ENCODE assay signal across 11 cellular contexts in the genomic region with DNA sequence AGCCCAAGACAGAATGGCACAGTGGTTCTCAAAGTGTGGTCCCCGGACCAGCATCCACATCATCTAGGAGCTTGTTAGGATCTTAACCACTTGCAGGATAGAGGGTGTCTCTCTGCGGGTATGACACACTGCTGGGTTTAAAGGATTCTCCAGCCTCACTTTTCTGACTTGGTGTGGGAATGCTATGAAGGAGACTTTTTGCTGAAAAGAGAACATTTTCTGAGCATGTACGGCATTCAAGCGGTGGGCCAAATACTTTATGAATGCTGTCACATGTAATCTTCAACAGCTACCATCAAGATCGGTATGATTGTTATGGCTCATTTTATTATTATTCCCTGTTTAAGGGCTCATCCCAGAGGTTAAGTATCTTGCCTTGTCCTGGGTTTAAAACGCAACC. TPM values are rescaled to one million over a fixed set of nuclear protein-coding genes. Genes with fewer than 3 reads are reported as not detected.
DNase-seq lines count a peak whose midpoint lies in the region; ATAC-seq and TF ChIP-seq lines count a peak whose summit lies in the region.
"Had no signal": no experiment of that assay in that cellular context is flagged by ENCODE, and none has a peak within 500 bp of the region (broad histone marks: within the 10 kb centered on the region; RNA-seq: fewer than 3 reads in every experiment).

No MANE protein-coding gene starts in this region.

- H2BK15ac ChIP-seq in neuronal stem cell (ENCODE audit: low read length), result no peak overlapping the region
- H2BK15ac ChIP-seq in H9 (ENCODE audit: low read depth, low read length), result no peak overlapping the region

- no peak for ATAC-seq in GM21390 (IDR thresholded peaks at IDR 0.05; ENCODE audit: unreplicated experiment)
- ATAC-seq in stimulated activated naive B cell treated with anti-CD40 and anti-IgM and Interleukin-4, amounts not matched to agents 10 μg/mL and 1 μg/mL and 100 μg/mL, for 72 hours (replicated peaks), result no peak
- ATAC-seq: PC-3; stimulated activated effector memory CD8-positive, alpha-beta T cell treated with anti-CD3 and anti-CD28 coated beads, Interleukin-12 subunit alpha, Interleukin-12 subunit beta, amount 100 ng/mL, for 72 hours had no signal

- H2BK5ac ChIP-seq in neuronal stem cell (ENCODE audit: low read length) (no peak overlapping the region), H9 (ENCODE audit: insufficient read length, low read length) (no peak overlapping the region)

- H2AFZ ChIP-seq in neuronal stem cell (ENCODE audit: low read length) (no peak overlapping the region), H9 (ENCODE audit: low read length) (no peak overlapping the region)

- H3T11ph ChIP-seq in H9 (ENCODE audit: low read length), result no peak overlapping the region

- H4K20me1 ChIP-seq in H9 (ENCODE audit: control insufficient read depth, insufficient read depth, insufficient read length), result no peaks in the 10 kb centered on the region

- H3K14ac ChIP-seq in neuronal stem cell (ENCODE audit: low read length) (no peak overlapping the region), H9 (ENCODE audit: insufficient read depth, low read length) (no peak overlapping the region)

- no peaks in the 10 kb centered on the region for H3K9me3 ChIP-seq in KOPT-K1 (ENCODE audit: insufficient read depth, low read length, poor library complexity, severe bottlenecking)
- H3K9me3 ChIP-seq in esophagus (ENCODE audit: control insufficient read depth in 2 of 2, insufficient read depth in 1 of 2, low read depth in 1 of 2, low read length in 1 of 2), result no peaks in the 10 kb centered on the region
- no peaks in the 10 kb centered on the region for H3K9me3 ChIP-seq in neuronal stem cell (replicated peaks in 1 of 2; ENCODE audit: control insufficient read depth in 2 of 2, insufficient read depth in 1 of 2, low read depth in 1 of 2, low read length in 2 of 2)
- no peaks in the 10 kb centered on the region for H3K9me3 ChIP-seq in H9 (ENCODE audit: control insufficient read depth, low read depth, low read length)

- no peak overlapping the region for H2BK20ac ChIP-seq in H9 (ENCODE audit: low read depth, low read length, poor library complexity, severe bottlenecking)

- no peak overlapping the region for H2BK120ac ChIP-seq in neuronal stem cell (ENCODE audit: low read depth, low read length)
- H2BK120ac ChIP-seq in H9 (ENCODE audit: low read depth, low read length, poor library complexity, severe bottlenecking), result no peak overlapping the region

- no peaks in the 10 kb centered on the region for H3K27me3 ChIP-seq in esophagus (ENCODE audit: control insufficient read depth in 1 of 2, insufficient read depth in 2 of 2, low read length in 2 of 2)
- peaks cover 0 to 29% (median 3%) of the 10 kb centered on the region in 3 experiments for H3K27me3 ChIP-seq in neuronal stem cell (ENCODE audit: control insufficient read depth in 3 of 3, insufficient read depth in 3 of 3, low read depth in 1 of 3, low read length in 3 of 3)
- H3K27me3 ChIP-seq in H9 (ENCODE audit: insufficient read depth, low read length), result peaks cover 2% of the 10 kb centered on the region; the same call in 1 of the 2 replicates

- H3K4me3 Mint-ChIP-seq in H9, result no peak overlapping the region
- no peak overlapping the region for H3K4me3 Mint-ChIP-seq in stimulated activated naive B cell treated with anti-CD40 and anti-IgM and Interleukin-4, amounts not matched to agents 10 μg/mL and 1 μg/mL and 100 μg/mL, for 72 hours

- H3K4me1 Mint-ChIP-seq in H9, result peaks cover 50 to 52% of the 10 kb centered on the region in 2 experiments
- H3K4me1 Mint-ChIP-seq in stimulated activated naive B cell treated with anti-CD40 and anti-IgM and Interleukin-4, amounts not matched to agents 10 μg/mL and 1 μg/mL and 100 μg/mL, for 72 hours, result peaks cover 49 to 83% of the 10 kb centered on the region in 2 donors

- no peak overlapping the region for H3K4ac ChIP-seq in neuronal stem cell (ENCODE audit: low read length)
- H3K4ac ChIP-seq in H9 (ENCODE audit: low read depth, low read length), result no peak overlapping the region

- 0 out of 2 replicates have a peak overlapping the region, but pooled peaks have one; percentile 66 for H3K27ac ChIP-seq in 22Rv1
- peak overlapping the region; percentile 76 for H3K27ac ChIP-seq in KOPT-K1 (ENCODE audit: low read depth, low read length, poor library complexity, severe bottlenecking)
- peak overlapping the region; percentile 97 to 98 for H3K27ac ChIP-seq in esophagus (ENCODE audit: low read depth in 2 of 2, low read length in 1 of 2)
- no peak overlapping the region for H3K27ac ChIP-seq in neuronal stem cell (replicated peaks; ENCODE audit: low read length)
- H3K27ac ChIP-seq in H9 (ENCODE audit: insufficient read length, low read depth, low read length), result no peak overlapping the region

- no peak overlapping the region for H3K56ac ChIP-seq in H9 (ENCODE audit: insufficient read length, low read depth, low read length)

- no peak overlapping the region for H4K8ac ChIP-seq in neuronal stem cell (ENCODE audit: low read depth, low read length)
- H4K8ac ChIP-seq in H9 (replicated peaks; ENCODE audit: insufficient read length, low read depth, low read length), result no peak overlapping the region

- peaks cover 59% of the 10 kb centered on the region for H3K27me3 Mint-ChIP-seq in H9 (ENCODE audit: low read depth)
- H3K27me3 Mint-ChIP-seq in stimulated activated naive B cell treated with anti-CD40 and anti-IgM and Interleukin-4, amounts not matched to agents 10 μg/mL and 1 μg/mL and 100 μg/mL, for 72 hours, result no peaks in the 10 kb centered on the region

- no peaks in the 10 kb centered on the region for H3K36me3 Mint-ChIP-seq in H9 (ENCODE audit: insufficient read depth in 1 of 3, low read depth in 3 of 3)
- H3K36me3 Mint-ChIP-seq in stimulated activated naive B cell treated with anti-CD40 and anti-IgM and Interleukin-4, amounts not matched to agents 10 μg/mL and 1 μg/mL and 100 μg/mL, for 72 hours, result peaks cover 16 to 21% of the 10 kb centered on the region in 2 donors

- peaks cover 8 to 34% of the 10 kb centered on the region in 2 donors for H3K4me1 ChIP-seq in esophagus (ENCODE audit: control insufficient read depth in 2 of 2, insufficient read depth in 2 of 2, low read length in 1 of 2)
- H3K4me1 ChIP-seq in neuronal stem cell (ENCODE audit: control insufficient read depth in 2 of 2, insufficient read depth in 1 of 2, low read depth in 1 of 2, low read length in 2 of 2), result peaks cover 8 to 43% of the 10 kb centered on the region in 2 donors
- no peaks in the 10 kb centered on the region; the same call in 1 of the 2 replicates for H3K4me1 ChIP-seq in H9 (ENCODE audit: insufficient read depth, low read length)

- H3K27ac Mint-ChIP-seq in H9, result no peak overlapping the region
- no peak overlapping the region for H3K27ac Mint-ChIP-seq in stimulated activated naive B cell treated with anti-CD40 and anti-IgM and Interleukin-4, amounts not matched to agents 10 μg/mL and 1 μg/mL and 100 μg/mL, for 72 hours
- H3K27ac Mint-ChIP-seq: stimulated activated effector memory CD8-positive, alpha-beta T cell treated with anti-CD3 and anti-CD28 coated beads, Interleukin-12 subunit alpha, Interleukin-12 subunit beta, amount 100 ng/mL, for 72 hours had no signal

- WGBS in esophagus, 2 donors, result 60 to 71% methylated on average over 6 of the region's 6 CpGs
- WGBS in neuronal stem cell (ENCODE audit: extremely low coverage in 2 of 2, insufficient read length in 2 of 2, insufficient replicate concordance in 1 of 2), 2 donors, result no CpG with 5 or more reads among the region's 6 CpGs
- WGBS in H9 (ENCODE audit: extremely low coverage, insufficient read length, low lambda C conversion rate), result no CpG with 5 or more reads among the region's 6 CpGs

- H4K91ac ChIP-seq in neuronal stem cell (ENCODE audit: low read depth, low read length, poor library complexity) (no peak overlapping the region), H9 (ENCODE audit: insufficient read length, low read depth, low read length) (no peak overlapping the region)

- H3K18ac ChIP-seq in neuronal stem cell (ENCODE audit: low read length) (peak overlapping the region; percentile 39), H9 (ENCODE audit: insufficient read length, low read depth, low read length) (no peak overlapping the region)

- no peak overlapping the region for H3K4me2 ChIP-seq in neuronal stem cell (ENCODE audit: insufficient read depth, low read length, poor library complexity, severe bottlenecking)
- H3K4me2 ChIP-seq in H9 (ENCODE audit: insufficient read depth, insufficient read length, low read length), result no peak overlapping the region

- H2BK12ac ChIP-seq in neuronal stem cell (ENCODE audit: low read length), result peak overlapping the region; percentile 5
- no peak overlapping the region for H2BK12ac ChIP-seq in H9 (ENCODE audit: insufficient read length, low read depth, low read length)

- H3K9me3 Mint-ChIP-seq in H9, result no peaks in the 10 kb centered on the region
- peaks cover 0 to 4% of the 10 kb centered on the region in 2 donors for H3K9me3 Mint-ChIP-seq in stimulated activated naive B cell treated with anti-CD40 and anti-IgM and Interleukin-4, amounts not matched to agents 10 μg/mL and 1 μg/mL and 100 μg/mL, for 72 hours
- H3K9me3 Mint-ChIP-seq: stimulated activated effector memory CD8-positive, alpha-beta T cell treated with anti-CD3 and anti-CD28 coated beads, Interleukin-12 subunit alpha, Interleukin-12 subunit beta, amount 100 ng/mL, for 72 hours had no signal

- H3K23me2 ChIP-seq in H9 (ENCODE audit: insufficient read length, low read depth, low read length, poor library complexity, severe bottlenecking), result peaks cover 9% of the 10 kb centered on the region

- no peak for TF ChIP-seq POLR2A in erythroblast (IDR thresholded peaks at IDR 0.05; ENCODE audit: low read length)

- H3K36me3 ChIP-seq in KOPT-K1 (ENCODE audit: insufficient read depth, low read length), result 0 out of 2 replicates have a peak, but pooled peaks cover 5% of the 10 kb centered on the region
- no peaks in the 10 kb centered on the region for H3K36me3 ChIP-seq in esophagus (ENCODE audit: control insufficient read depth in 2 of 2, insufficient read depth in 2 of 2, low read length in 1 of 2)
- no peaks in the 10 kb centered on the region for H3K36me3 ChIP-seq in neuronal stem cell (replicated peaks in 1 of 2; ENCODE audit: control insufficient read depth in 2 of 2, insufficient read depth in 2 of 2, low read length in 2 of 2)

- no peak overlapping the region for H4K5ac ChIP-seq in H9 (ENCODE audit: insufficient read length, low read depth, low read length)

- TF ChIP-seq CTCF in 22Rv1 (IDR thresholded peaks at IDR 0.05), result no peak
- TF ChIP-seq CTCF in H9 (conservative IDR thresholded peaks at IDR 0.05), result no peak

- H3K79me1 ChIP-seq in neuronal stem cell (ENCODE audit: low read depth, low read length) (peaks cover 12% of the 10 kb centered on the region), H9 (ENCODE audit: insufficient read depth, low read depth, low read length, poor library complexity, severe bottlenecking) (no peaks in the 10 kb centered on the region)

- H3K23ac ChIP-seq in neuronal stem cell (ENCODE audit: low read depth, low read length, poor library complexity) (no peak overlapping the region), H9 (ENCODE audit: insufficient read length, low read depth, low read length) (no peak overlapping the region)

- no peaks in the 10 kb centered on the region for H3K79me2 ChIP-seq in H9 (ENCODE audit: insufficient read depth, low read length)

- no peak overlapping the region for H3K4me3 ChIP-seq in esophagus (ENCODE audit: low read depth in 1 of 2, low read length in 2 of 2)
- no peak overlapping the region for H3K4me3 ChIP-seq in neuronal stem cell (ENCODE audit: low read length in 2 of 2)

- H3K9ac ChIP-seq in neuronal stem cell (ENCODE audit: low read depth, low read length, poor library complexity) (no peak overlapping the region), H9 (ENCODE audit: extremely low read depth, insufficient read length, low read length) (no peak overlapping the region)

- DNase-seq in neuronal stem cell (ENCODE audit: low spot score), result no peak
- DNase-seq in H9, result no peak
- DNase-seq in erythroblast (lab: John Stamatoyannopoulos, UW), result no peak
- no peak for DNase-seq in stimulated activated naive B cell treated with anti-CD40 and anti-IgM and Interleukin-4, amounts not matched to agents 10 μg/mL and 1 μg/mL and 100 μg/mL, for 72 hours
- DNase-seq: activated CD4-positive, alpha-beta T cell treated with anti-CD3 and anti-CD28 coated beads for 48 hours; PC-3 had no signal

- H2AK5ac ChIP-seq in neuronal stem cell (ENCODE audit: low read depth, low read length) (peak overlapping the region; percentile 21), H9 (ENCODE audit: insufficient read length, low read length) (no peak overlapping the region)

RNA-seq across cellular contexts. Expression of a gene that starts 1.7 kb away (rescaled TPM):
- 100 to 1,000 TPM; 123 to 266 TPM for polyA plus RNA-seq in esophagus
- 51.9 TPM for polyA plus RNA-seq in neuronal stem cell (2013, experiment 1 of 2)
- 51.1 TPM for polyA plus RNA-seq in neuronal stem cell (2013, experiment 2 of 2)
- total RNA-seq in H9 (2021), result 4.5 and 5.9 TPM in 2 replicates

Comparison
In these comparisons a context has a peak if more than half of its experiments do, and no peak if none do; other contexts are left out.
1. H3K27ac ChIP-seq: peak in 22Rv1 (single experiment), KOPT-K1 (single experiment) and esophagus (2 of 2); none in neuronal stem cell (single experiment) and H9 (single experiment).